Comparison of ENCODE assay signal across 1 cellular context in genomic region chr14:104639889-104640548, GRCh38.
A peak's percentile ranks its signal among the peaks of the same experiment; 100 is the strongest.
TF ChIP-seq lines count a peak whose summit lies in the region.

No MANE protein-coding gene starts in this region.

TF ChIP-seq in H1, 55 proteins besides CTCF, POLR2A, EP300 and RAD21 (continued from another document):
- TF ChIP-seq GABPA (IDR thresholded peaks at IDR 0.05; ENCODE audit: borderline replicate concordance, insufficient read depth, low read length) (peak; percentile 81), TBP (IDR thresholded peaks at IDR 0.05; ENCODE audit: low read depth, low read length) (no peak), SRF (IDR thresholded peaks at IDR 0.05; ENCODE audit: low read depth, low read length) (no peak), SIN3A (conservative IDR thresholded peaks at IDR 0.05 in 1 of 2, IDR thresholded peaks at IDR 0.05 in 1 of 2; ENCODE audit: low read depth in 1 of 2, low read length in 2 of 2) (0 out of 4 replicates have a peak, but pooled peaks of 1 of the 2 experiments have one; percentile 31), TAF1 (IDR thresholded peaks at IDR 0.05; ENCODE audit: low read depth, low read length) (no peak), SAP30 (IDR thresholded peaks at IDR 0.05; ENCODE audit: insufficient read depth, insufficient replicate concordance, low read length) (no peak), SP4 (IDR thresholded peaks at IDR 0.05; ENCODE audit: low read length) (no peak), BACH1 (IDR thresholded peaks at IDR 0.05; ENCODE audit: low read length) (no peak), SIX5 (IDR thresholded peaks at IDR 0.05; ENCODE audit: low read depth, low read length) (no peak), RXRA (IDR thresholded peaks at IDR 0.05; ENCODE audit: insufficient read depth, low read depth, low read length) (no peak), CEBPB (IDR thresholded peaks at IDR 0.05; ENCODE audit: low read depth, low read length) (0 out of 2 replicates have a peak, but pooled peaks have one; percentile 5)
- TF ChIP-seq, protein P1, sequence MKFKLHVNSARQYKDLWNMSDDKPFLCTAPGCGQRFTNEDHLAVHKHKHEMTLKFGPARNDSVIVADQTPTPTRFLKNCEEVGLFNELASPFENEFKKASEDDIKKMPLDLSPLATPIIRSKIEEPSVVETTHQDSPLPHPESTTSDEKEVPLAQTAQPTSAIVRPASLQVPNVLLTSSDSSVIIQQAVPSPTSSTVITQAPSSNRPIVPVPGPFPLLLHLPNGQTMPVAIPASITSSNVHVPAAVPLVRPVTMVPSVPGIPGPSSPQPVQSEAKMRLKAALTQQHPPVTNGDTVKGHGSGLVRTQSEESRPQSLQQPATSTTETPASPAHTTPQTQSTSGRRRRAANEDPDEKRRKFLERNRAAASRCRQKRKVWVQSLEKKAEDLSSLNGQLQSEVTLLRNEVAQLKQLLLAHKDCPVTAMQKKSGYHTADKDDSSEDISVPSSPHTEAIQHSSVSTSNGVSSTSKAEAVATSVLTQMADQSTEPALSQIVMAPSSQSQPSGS (IDR thresholded peaks at IDR 0.05; ENCODE audit: low read length) = no peak
TF ChIP-seq in H1: peak in this region for 5.
